In genomic region chr9:95193480-95193879, GRCh38 we compare ENCODE assay signal across 1 cellular context.
TF ChIP-seq lines count a peak whose summit lies in the region.

No MANE protein-coding gene starts in this region.

TF ChIP-seq in H1, 55 proteins besides CTCF, POLR2A, EP300 and RAD21 (continued from another document):
- no peak for TF ChIP-seq USF2 (IDR thresholded peaks at IDR 0.05; ENCODE audit: low read length)
